In the genomic region with DNA sequence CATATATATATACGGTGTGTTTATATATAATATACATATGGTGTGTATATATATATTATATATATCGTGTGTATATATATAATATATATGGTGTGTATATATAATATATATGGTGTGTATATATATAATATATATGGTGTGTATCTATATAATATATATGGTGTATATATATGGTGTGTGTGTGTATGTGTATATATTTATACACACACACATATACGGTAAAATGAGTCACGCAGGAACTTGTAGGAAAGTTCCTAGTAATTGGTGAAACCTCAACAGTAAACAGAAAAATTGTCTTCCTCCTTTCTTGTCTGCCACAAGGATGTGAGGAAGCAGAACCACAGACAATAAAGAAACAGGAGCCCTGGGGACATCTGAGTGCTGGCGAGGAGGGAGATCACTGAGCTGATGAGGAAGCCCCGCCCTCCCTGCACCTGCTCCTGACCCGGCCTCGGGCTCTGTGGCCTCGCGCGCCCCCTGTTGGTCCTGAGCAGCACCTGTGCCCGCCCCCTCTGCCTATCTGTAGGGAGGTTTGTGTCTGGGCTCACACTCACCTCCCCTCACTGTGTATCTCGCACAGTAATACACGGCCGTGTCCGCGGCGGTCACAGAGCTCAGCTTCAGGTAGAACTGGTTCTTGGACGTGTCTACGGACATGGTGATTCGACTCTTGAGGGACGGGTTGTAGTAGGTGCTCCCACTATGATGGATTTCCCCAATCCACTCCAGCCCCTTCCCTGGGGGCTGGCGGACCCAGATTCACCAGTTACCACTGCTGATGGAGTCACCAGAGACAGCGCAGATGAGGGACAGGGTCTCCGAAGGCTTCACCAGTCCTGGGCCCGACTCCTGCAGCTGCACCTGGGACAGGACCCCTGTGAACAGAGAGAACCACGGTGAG, we compare ENCODE assay signal across 10 cellular contexts.
DNase-seq lines count a peak whose midpoint lies in the region; ATAC-seq and TF ChIP-seq lines count a peak whose summit lies in the region.
"Had no signal": no experiment of that assay in that cellular context is flagged by ENCODE, and none has a peak within 500 bp of the region (broad histone marks: within the 10 kb centered on the region; RNA-seq: fewer than 3 reads in every experiment).

No MANE protein-coding gene starts in this region.

- in situ Hi-C loops in GM13976 (cut with MboI; ENCODE audit: low sequenced_read_pairs, unreplicated experiment) = no loop called here

- H3K79me2 ChIP-seq in Karpas-422 (ENCODE audit: low read length) = no peaks in the 10 kb centered on the region

- ATAC-seq in HG03135 (IDR thresholded peaks at IDR 0.05; ENCODE audit: unreplicated experiment) = no peak

- no peaks in the 10 kb centered on the region for H3K27me3 ChIP-seq in Karpas-422 (ENCODE audit: low read length)
- peaks cover 0 to 10% (median 0%) of the 10 kb centered on the region in 3 donors for H3K27me3 ChIP-seq in sigmoid colon
- H3K27me3 ChIP-seq: SJSA1 had no signal

- intact Hi-C loops in sigmoid colon (cut with DNase I) = no loop called here

- H3K4me3 ChIP-seq in Karpas-422 (ENCODE audit: low read length) (no peak overlapping the region), sigmoid colon (no peak overlapping the region)
- H3K4me3 ChIP-seq: lung, SJSA1 had no signal

- H3K9me2 ChIP-seq in Karpas-422 (replicated peaks; ENCODE audit: insufficient read depth, low read length) = no peaks in the 10 kb centered on the region

- WGBS in sigmoid colon, 2 donors = 47 to 51% methylated on average over 27 of the region's 27 CpGs

- H3K9me3 ChIP-seq in Karpas-422 (ENCODE audit: low read length) = no peaks in the 10 kb centered on the region
- H3K9me3 ChIP-seq in sigmoid colon = no peaks in the 10 kb centered on the region
- H3K9me3 ChIP-seq: SJSA1 had no signal

- H3K4me1 ChIP-seq in Karpas-422 (ENCODE audit: low read length) (no peaks in the 10 kb centered on the region), sigmoid colon (no peaks in the 10 kb centered on the region)
- H3K4me1 ChIP-seq: SJSA1 had no signal

- H3K27ac ChIP-seq in Karpas-422 (ENCODE audit: low read length) (no peak overlapping the region), sigmoid colon (no peak overlapping the region)
- H3K27ac ChIP-seq: SJSA1 had no signal

- DNase-seq in GM13976 (ENCODE audit: low spot score) (peak; percentile 79), Karpas-422 (peak; percentile 92), UCSD-AML1 (lab: John Stamatoyannopoulos, UW; ENCODE audit: unreplicated experiment) (peak; percentile 54), sigmoid colon (no peak), NCI-H345 (lab: John Stamatoyannopoulos, UW) (no peak)
- DNase-seq in effector CD4-positive, alpha-beta T cell = peak; percentile 57
- DNase-seq in stimulated activated CD8-positive, alpha-beta memory T cell treated with anti-CD3 and anti-CD28 coated beads, Interleukin-2, amount 100 ng/mL, for 1 hour (ENCODE audit: low read depth in 2 of 2) = peak; percentile 58 to 60

- TF ChIP-seq POLR2A in sigmoid colon (IDR thresholded peaks at IDR 0.05) = no peak

- no peak for TF ChIP-seq EP300 in sigmoid colon (IDR thresholded peaks at IDR 0.05)

- no peaks in the 10 kb centered on the region for H4K20me1 ChIP-seq in Karpas-422 (ENCODE audit: insufficient read depth, low read depth, low read length)

- H3K36me3 ChIP-seq in Karpas-422 (ENCODE audit: insufficient read depth, low read length) (no peaks in the 10 kb centered on the region), sigmoid colon (no peaks in the 10 kb centered on the region)
- H3K36me3 ChIP-seq: SJSA1 had no signal

- H3K9ac ChIP-seq in Karpas-422 (ENCODE audit: low read length) = no peak overlapping the region

- no peak overlapping the region for H3K4me2 ChIP-seq in Karpas-422 (ENCODE audit: low read depth, low read length, poor library complexity, severe bottlenecking)

- H2AFZ ChIP-seq in Karpas-422 (ENCODE audit: low read length) = no peak overlapping the region

- TF ChIP-seq CTCF in GM13976 (IDR thresholded peaks at IDR 0.05; ENCODE audit: borderline replicate concordance, control extremely low read depth, extremely low read depth, insufficient read depth, missing control alignments) (peak; percentile 72), sigmoid colon (IDR thresholded peaks at IDR 0.05) (no peak)

Comparison
In these comparisons a context has a peak if more than half of its experiments do, and no peak if none do; other contexts are left out.
1. DNase-seq: peak in GM13976 (single experiment), Karpas-422 (single experiment), UCSD-AML1 (single experiment), effector CD4-positive, alpha-beta T cell (single experiment) and stimulated activated CD8-positive, alpha-beta memory T cell treated with anti-CD3 and anti-CD28 coated beads, Interleukin-2, amount 100 ng/mL, for 1 hour (2 of 2); none in sigmoid colon (single experiment) and NCI-H345 (single experiment).